In genomic region chr7:115868369-115868768, GRCh38 we compare ENCODE assay signal across 16 cellular contexts.
DNase-seq lines count a peak whose midpoint lies in the region; ATAC-seq lines count a peak whose summit lies in the region.
"Had no signal": no experiment of that assay in that cellular context is flagged by ENCODE, and none has a peak within 500 bp of the region (broad histone marks: within the 10 kb centered on the region; RNA-seq: fewer than 3 reads in every experiment).

No MANE protein-coding gene starts in this region.

- peak; percentile 34 for ATAC-seq in stimulated activated effector memory CD8-positive, alpha-beta T cell treated with anti-CD3 and anti-CD28 coated beads, Interleukin-12 subunit alpha, Interleukin-12 subunit beta, amount 100 ng/mL, for 72 hours
- ATAC-seq: CD8-positive, alpha-beta T cell; HepG2 had no signal

- H3K9me3 Mint-ChIP-seq in stimulated activated effector memory CD8-positive, alpha-beta T cell treated with anti-CD3 and anti-CD28 coated beads, Interleukin-12 subunit alpha, Interleukin-12 subunit beta, amount 100 ng/mL, for 72 hours, result no peaks in the 10 kb centered on the region
- no peaks in the 10 kb centered on the region for H3K9me3 Mint-ChIP-seq in CD4-positive, alpha-beta memory T cell
- H3K9me3 Mint-ChIP-seq: CD8-positive, alpha-beta T cell; HFFc6 had no signal

- no peaks in the 10 kb centered on the region for H3K36me3 Mint-ChIP-seq in stimulated activated effector memory CD8-positive, alpha-beta T cell treated with anti-CD3 and anti-CD28 coated beads, Interleukin-12 subunit alpha, Interleukin-12 subunit beta, amount 100 ng/mL, for 72 hours
- no peaks in the 10 kb centered on the region for H3K36me3 Mint-ChIP-seq in CD4-positive, alpha-beta memory T cell
- H3K36me3 Mint-ChIP-seq: CD8-positive, alpha-beta T cell had no signal

- H3K27ac Mint-ChIP-seq in stimulated activated effector memory CD8-positive, alpha-beta T cell treated with anti-CD3 and anti-CD28 coated beads, Interleukin-12 subunit alpha, Interleukin-12 subunit beta, amount 100 ng/mL, for 72 hours, result no peak overlapping the region
- peak overlapping the region in 1 of 7 donors; percentile 10 for H3K27ac Mint-ChIP-seq in CD4-positive, alpha-beta memory T cell
- H3K27ac Mint-ChIP-seq: B cell; CD8-positive, alpha-beta T cell; HFFc6 had no signal

- no peak overlapping the region for H3K4me3 Mint-ChIP-seq in stimulated activated effector memory CD8-positive, alpha-beta T cell treated with anti-CD3 and anti-CD28 coated beads, Interleukin-12 subunit alpha, Interleukin-12 subunit beta, amount 100 ng/mL, for 72 hours
- no peak overlapping the region for H3K4me3 Mint-ChIP-seq in CD4-positive, alpha-beta memory T cell
- H3K4me3 Mint-ChIP-seq: B cell; CD8-positive, alpha-beta T cell; HFFc6 had no signal

- DNase-seq in NCI-H82 (lab: John Stamatoyannopoulos, UW), result peak; percentile 5
- no peak for DNase-seq in NCI-H82 treated with DMSO at 0.1 percent for 48 hours (lab: John Stamatoyannopoulos, UW; ENCODE audit: unreplicated experiment)
- peak; percentile 25 for DNase-seq in NCI-H69 (lab: John Stamatoyannopoulos, UW)
- peak; percentile 17 for DNase-seq in iPS-NIHi11 (ENCODE audit: low spot score)
- DNase-seq in stimulated activated effector memory CD8-positive, alpha-beta T cell treated with anti-CD3 and anti-CD28 coated beads, Interleukin-12 subunit alpha, Interleukin-12 subunit beta, amount 100 ng/mL, for 72 hours (ENCODE audit: low spot score in 2 of 2), result no peak
- no peak for DNase-seq in CD4-positive, alpha-beta memory T cell
- DNase-seq in HT-29 (ENCODE audit: low spot score), result no peak
- no peak for DNase-seq in epidermal melanocyte (ENCODE audit: insufficient read length, low spot score)
- DNase-seq: C1 segment of cervical spinal cord; CD8-positive, alpha-beta T cell; DMS153; GF-D8; HFFc6 had no signal

- no peaks in the 10 kb centered on the region for H3K4me1 ChIP-seq in CD4-positive, alpha-beta memory T cell (ENCODE audit: insufficient read depth, low read length)
- H3K4me1 ChIP-seq: HAP-1 had no signal

- POLR2A ChIA-PET in CD4-positive, alpha-beta memory T cell (lab: Charles Lee; ENCODE audit: partially characterized antibody), result no interaction called here

- no peaks in the 10 kb centered on the region for H3K9me3 ChIP-seq in CD4-positive, alpha-beta memory T cell (ENCODE audit: control insufficient read depth in 1 of 2, low read length in 2 of 2)
- H3K9me3 ChIP-seq: HAP-1 had no signal

- H3K27me3 Mint-ChIP-seq in CD4-positive, alpha-beta memory T cell, result peaks cover 0 to 8% of the 10 kb centered on the region in 2 donors

- intact Hi-C loops in CD4-positive, alpha-beta memory T cell (cut with micrococcal nuclease), result no loop called here

- no peak overlapping the region for H3K27ac ChIP-seq in CD4-positive, alpha-beta memory T cell (ENCODE audit: low read depth, low read length)

- H3K4me3 ChIP-seq in CD4-positive, alpha-beta memory T cell (ENCODE audit: low read length in 2 of 2), result no peak overlapping the region
- H3K4me3 ChIP-seq: HAP-1 had no signal

- no peaks in the 10 kb centered on the region for H3K4me1 Mint-ChIP-seq in stimulated activated effector memory CD8-positive, alpha-beta T cell treated with anti-CD3 and anti-CD28 coated beads, Interleukin-12 subunit alpha, Interleukin-12 subunit beta, amount 100 ng/mL, for 72 hours
- no peaks in the 10 kb centered on the region for H3K4me1 Mint-ChIP-seq in CD4-positive, alpha-beta memory T cell

- CTCF ChIA-PET in CD4-positive, alpha-beta memory T cell (lab: Charles Lee; ENCODE audit: partially characterized antibody), result interaction anchor here (0.8 kb wide), 1 partner anchor 22 kb away, joined by 4 read pairs; no protein-coding TSS in a partner anchor

- no peaks in the 10 kb centered on the region for H3K36me3 ChIP-seq in CD4-positive, alpha-beta memory T cell (ENCODE audit: insufficient read depth, low read length)
- H3K36me3 ChIP-seq: HAP-1 had no signal

- H3K27me3 ChIP-seq in CD4-positive, alpha-beta memory T cell (ENCODE audit: insufficient read depth, low read length), result no peaks in the 10 kb centered on the region

Comparison
In these comparisons a context has a peak if more than half of its experiments do, and no peak if none do; other contexts are left out.
1. DNase-seq: peak in NCI-H82 (single experiment), NCI-H69 (single experiment) and iPS-NIHi11 (single experiment); none in NCI-H82 treated with DMSO at 0.1 percent for 48 hours (single experiment), stimulated activated effector memory CD8-positive, alpha-beta T cell treated with anti-CD3 and anti-CD28 coated beads, Interleukin-12 subunit alpha, Interleukin-12 subunit beta, amount 100 ng/mL, for 72 hours (0 of 2), CD4-positive, alpha-beta memory T cell (0 of 5), HT-29 (single experiment) and epidermal melanocyte (single experiment).